Comparison of ENCODE assay signal across 33 cellular contexts in the genomic region with DNA sequence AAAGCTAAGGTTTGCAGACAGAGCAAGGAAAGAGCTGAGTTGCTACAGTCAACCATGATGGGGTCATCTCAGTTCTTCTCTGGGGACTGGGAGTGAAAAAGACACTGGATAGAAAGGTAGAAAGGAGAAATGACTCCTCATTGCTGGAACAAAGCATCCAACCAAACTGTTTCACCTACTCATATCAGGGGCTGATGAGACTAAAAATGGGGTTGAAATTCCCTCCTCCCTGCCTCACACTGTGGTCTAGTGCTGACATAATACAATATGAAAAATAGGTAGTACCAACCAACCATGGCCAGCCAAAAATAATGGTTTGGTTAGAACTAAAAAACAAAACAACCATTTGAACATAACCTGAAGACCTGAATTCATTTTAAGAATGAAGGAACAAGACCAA.
"Had no signal": no experiment of that assay in that cellular context is flagged by ENCODE, and none has a peak within 500 bp of the region (broad histone marks: within the 10 kb centered on the region; RNA-seq: fewer than 3 reads in every experiment).

No MANE protein-coding gene starts in this region.

- ATAC-seq: PC-3 had no signal

- H3K9me3 ChIP-seq: MG63, Peyer's patch, SJSA1, SK-N-SH had no signal

- H3K9ac ChIP-seq: SK-N-SH had no signal

- H3K4me3 ChIP-seq: MG63, Peyer's patch, SJSA1 had no signal

- H3K4me2 ChIP-seq: SK-N-SH had no signal

- H3K36me3 ChIP-seq: Peyer's patch, SJSA1 had no signal

- DNase-seq: Kasumi-1, MG63, NCI-H1048, NCI-H1092 treated with DMSO at 0.1 percent for 48 hours, NCI-H1105 treated with DMSO at 0.1 percent for 48 hours, NCI-H1417, NCI-H1436, NCI-H146, NCI-H1694, NCI-H187, NCI-H1930, NCI-H2029 treated with DMSO at 0.1 percent for 48 hours, NCI-H2081 treated with DMSO at 0.1 percent for 48 hours, NCI-H2107, NCI-H2171, NCI-H226, NCI-H446 treated with DMSO at 0.1 percent for 48 hours, NCI-H510A, NCI-H524, NCI-H526, NCI-H69, NCI-H748 treated with DMSO at 0.1 percent for 48 hours, NCI-H82, OCI-M1, PC-3, Peyer's patch, Right ventricle myocardium superior, RPMI8226, SHP77 treated with DMSO at 0.1 percent for 48 hours, SK-N-SH, SW 1271, T-helper 1 cell had no signal

- H3K27me3 ChIP-seq: MG63, Peyer's patch, SJSA1 had no signal

- H3K27ac ChIP-seq: Peyer's patch, SJSA1 had no signal
